2 cellular contexts compared by ENCODE assay signal in the genomic region with DNA sequence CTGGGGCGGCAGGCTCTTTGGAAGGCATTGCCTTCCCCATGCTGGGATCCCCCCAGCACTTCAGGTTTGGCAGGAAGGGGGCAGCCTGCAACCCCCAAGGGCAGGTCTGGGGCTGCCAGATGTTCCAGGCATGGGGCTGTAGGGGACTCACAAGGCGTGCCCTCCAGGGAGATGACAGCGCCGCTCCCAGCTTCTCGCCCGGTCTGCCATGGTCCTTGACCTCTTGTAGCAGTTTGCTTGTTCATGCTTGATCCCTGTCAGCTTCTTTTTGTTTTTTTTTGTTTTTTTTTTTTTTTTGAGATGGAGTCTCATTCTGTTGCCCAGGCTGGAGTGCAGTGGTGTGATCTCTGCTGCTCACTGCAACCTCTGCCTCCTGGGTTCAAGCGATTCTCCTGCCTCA.
A peak's percentile ranks its signal among the peaks of the same experiment; 100 is the strongest.
TF ChIP-seq lines count a peak whose summit lies in the region.

No MANE protein-coding gene starts in this region.

TF ChIP-seq in HepG2, 621 proteins besides CTCF, POLR2A, EP300 and RAD21:
- TF ChIP-seq NR2F6 (IDR thresholded peaks at IDR 0.05) (peak; percentile 42), NR2F6 (CRISPR knock-in tag; IDR thresholded peaks at IDR 0.05) (no peak; the same call in 1 of the 2 replicates), FOXM1 (CRISPR knock-in tag; IDR thresholded peaks at IDR 0.05) (no peak), SOX13 (IDR thresholded peaks at IDR 0.05) (no peak), SOX13 (CRISPR knock-in tag; conservative IDR thresholded peaks at IDR 0.05 in 1 of 2, IDR thresholded peaks at IDR 0.05 in 1 of 2) (0 out of 4 replicates have a peak, but pooled peaks of 1 of the 2 experiments have one; percentile 26), SOX6 (IDR thresholded peaks at IDR 0.05) (no peak), SOX6 (CRISPR knock-in tag; IDR thresholded peaks at IDR 0.05) (peak; percentile 26; the same call in 1 of the 2 replicates), NR2F1 (CRISPR knock-in tag; IDR thresholded peaks at IDR 0.05) (0 out of 4 replicates have a peak, but pooled peaks of 1 of the 2 experiments have one; percentile 14)
- TF ChIP-seq, protein P1, sequence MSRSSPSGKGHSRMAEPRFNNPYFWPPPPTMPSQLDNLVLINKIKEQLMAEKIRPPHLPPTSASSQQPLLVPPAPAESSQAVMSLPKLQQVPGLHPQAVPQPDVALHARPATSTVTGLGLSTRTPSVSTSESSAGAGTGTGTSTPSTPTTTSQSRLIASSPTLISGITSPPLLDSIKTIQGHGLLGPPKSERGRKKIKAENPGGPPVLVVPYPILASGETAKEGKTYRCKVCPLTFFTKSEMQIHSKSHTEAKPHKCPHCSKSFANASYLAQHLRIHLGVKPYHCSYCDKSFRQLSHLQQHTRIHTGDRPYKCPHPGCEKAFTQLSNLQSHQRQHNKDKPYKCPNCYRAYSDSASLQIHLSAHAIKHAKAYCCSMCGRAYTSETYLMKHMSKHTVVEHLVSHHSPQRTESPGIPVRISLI (CRISPR knock-in tag; IDR thresholded peaks at IDR 0.05; ENCODE audit: borderline replicate concordance): peak; percentile 71; the same call in 1 of the 2 replicates
- TF ChIP-seq, protein P2, sequence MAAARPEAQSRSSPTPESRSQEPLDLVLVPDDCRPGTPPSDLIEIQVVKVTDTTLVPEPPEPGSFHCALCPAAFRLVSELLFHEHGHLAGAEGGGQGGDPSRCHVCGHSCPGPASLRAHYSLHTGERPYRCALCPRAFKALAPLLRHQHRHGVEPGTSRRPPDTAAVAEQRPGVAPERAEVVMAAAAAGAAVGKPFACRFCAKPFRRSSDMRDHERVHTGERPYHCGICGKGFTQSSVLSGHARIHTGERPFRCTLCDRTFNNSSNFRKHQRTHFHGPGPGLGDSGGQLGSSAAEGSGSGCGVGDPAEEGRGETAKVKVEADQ (CRISPR knock-in tag; IDR thresholded peaks at IDR 0.05; ENCODE audit: borderline replicate concordance): no peak

TF ChIP-seq in GM23338, 12 proteins besides CTCF, POLR2A, EP300 and RAD21:
- no peak for TF ChIP-seq JUNB (IDR thresholded peaks at IDR 0.05; ENCODE audit: unreplicated experiment)
- TF ChIP-seq EZH2phosphoT487 (IDR thresholded peaks at IDR 0.05; ENCODE audit: unreplicated experiment): no peak
- no peak for TF ChIP-seq NANOG (IDR thresholded peaks at IDR 0.05; ENCODE audit: borderline replicate concordance)
- TF ChIP-seq CREB1 (CRISPR knock-in tag; IDR thresholded peaks at IDR 0.05; ENCODE audit: low read depth): no peak
- TF ChIP-seq, protein P3, sequence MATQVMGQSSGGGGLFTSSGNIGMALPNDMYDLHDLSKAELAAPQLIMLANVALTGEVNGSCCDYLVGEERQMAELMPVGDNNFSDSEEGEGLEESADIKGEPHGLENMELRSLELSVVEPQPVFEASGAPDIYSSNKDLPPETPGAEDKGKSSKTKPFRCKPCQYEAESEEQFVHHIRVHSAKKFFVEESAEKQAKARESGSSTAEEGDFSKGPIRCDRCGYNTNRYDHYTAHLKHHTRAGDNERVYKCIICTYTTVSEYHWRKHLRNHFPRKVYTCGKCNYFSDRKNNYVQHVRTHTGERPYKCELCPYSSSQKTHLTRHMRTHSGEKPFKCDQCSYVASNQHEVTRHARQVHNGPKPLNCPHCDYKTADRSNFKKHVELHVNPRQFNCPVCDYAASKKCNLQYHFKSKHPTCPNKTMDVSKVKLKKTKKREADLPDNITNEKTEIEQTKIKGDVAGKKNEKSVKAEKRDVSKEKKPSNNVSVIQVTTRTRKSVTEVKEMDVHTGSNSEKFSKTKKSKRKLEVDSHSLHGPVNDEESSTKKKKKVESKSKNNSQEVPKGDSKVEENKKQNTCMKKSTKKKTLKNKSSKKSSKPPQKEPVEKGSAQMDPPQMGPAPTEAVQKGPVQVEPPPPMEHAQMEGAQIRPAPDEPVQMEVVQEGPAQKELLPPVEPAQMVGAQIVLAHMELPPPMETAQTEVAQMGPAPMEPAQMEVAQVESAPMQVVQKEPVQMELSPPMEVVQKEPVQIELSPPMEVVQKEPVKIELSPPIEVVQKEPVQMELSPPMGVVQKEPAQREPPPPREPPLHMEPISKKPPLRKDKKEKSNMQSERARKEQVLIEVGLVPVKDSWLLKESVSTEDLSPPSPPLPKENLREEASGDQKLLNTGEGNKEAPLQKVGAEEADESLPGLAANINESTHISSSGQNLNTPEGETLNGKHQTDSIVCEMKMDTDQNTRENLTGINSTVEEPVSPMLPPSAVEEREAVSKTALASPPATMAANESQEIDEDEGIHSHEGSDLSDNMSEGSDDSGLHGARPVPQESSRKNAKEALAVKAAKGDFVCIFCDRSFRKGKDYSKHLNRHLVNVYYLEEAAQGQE (IDR thresholded peaks at IDR 0.05; ENCODE audit: unreplicated experiment): no peak
- TF ChIP-seq POLR2AphosphoS5 (IDR thresholded peaks at IDR 0.05; ENCODE audit: low read depth): no peak
- TF ChIP-seq, protein P4, sequence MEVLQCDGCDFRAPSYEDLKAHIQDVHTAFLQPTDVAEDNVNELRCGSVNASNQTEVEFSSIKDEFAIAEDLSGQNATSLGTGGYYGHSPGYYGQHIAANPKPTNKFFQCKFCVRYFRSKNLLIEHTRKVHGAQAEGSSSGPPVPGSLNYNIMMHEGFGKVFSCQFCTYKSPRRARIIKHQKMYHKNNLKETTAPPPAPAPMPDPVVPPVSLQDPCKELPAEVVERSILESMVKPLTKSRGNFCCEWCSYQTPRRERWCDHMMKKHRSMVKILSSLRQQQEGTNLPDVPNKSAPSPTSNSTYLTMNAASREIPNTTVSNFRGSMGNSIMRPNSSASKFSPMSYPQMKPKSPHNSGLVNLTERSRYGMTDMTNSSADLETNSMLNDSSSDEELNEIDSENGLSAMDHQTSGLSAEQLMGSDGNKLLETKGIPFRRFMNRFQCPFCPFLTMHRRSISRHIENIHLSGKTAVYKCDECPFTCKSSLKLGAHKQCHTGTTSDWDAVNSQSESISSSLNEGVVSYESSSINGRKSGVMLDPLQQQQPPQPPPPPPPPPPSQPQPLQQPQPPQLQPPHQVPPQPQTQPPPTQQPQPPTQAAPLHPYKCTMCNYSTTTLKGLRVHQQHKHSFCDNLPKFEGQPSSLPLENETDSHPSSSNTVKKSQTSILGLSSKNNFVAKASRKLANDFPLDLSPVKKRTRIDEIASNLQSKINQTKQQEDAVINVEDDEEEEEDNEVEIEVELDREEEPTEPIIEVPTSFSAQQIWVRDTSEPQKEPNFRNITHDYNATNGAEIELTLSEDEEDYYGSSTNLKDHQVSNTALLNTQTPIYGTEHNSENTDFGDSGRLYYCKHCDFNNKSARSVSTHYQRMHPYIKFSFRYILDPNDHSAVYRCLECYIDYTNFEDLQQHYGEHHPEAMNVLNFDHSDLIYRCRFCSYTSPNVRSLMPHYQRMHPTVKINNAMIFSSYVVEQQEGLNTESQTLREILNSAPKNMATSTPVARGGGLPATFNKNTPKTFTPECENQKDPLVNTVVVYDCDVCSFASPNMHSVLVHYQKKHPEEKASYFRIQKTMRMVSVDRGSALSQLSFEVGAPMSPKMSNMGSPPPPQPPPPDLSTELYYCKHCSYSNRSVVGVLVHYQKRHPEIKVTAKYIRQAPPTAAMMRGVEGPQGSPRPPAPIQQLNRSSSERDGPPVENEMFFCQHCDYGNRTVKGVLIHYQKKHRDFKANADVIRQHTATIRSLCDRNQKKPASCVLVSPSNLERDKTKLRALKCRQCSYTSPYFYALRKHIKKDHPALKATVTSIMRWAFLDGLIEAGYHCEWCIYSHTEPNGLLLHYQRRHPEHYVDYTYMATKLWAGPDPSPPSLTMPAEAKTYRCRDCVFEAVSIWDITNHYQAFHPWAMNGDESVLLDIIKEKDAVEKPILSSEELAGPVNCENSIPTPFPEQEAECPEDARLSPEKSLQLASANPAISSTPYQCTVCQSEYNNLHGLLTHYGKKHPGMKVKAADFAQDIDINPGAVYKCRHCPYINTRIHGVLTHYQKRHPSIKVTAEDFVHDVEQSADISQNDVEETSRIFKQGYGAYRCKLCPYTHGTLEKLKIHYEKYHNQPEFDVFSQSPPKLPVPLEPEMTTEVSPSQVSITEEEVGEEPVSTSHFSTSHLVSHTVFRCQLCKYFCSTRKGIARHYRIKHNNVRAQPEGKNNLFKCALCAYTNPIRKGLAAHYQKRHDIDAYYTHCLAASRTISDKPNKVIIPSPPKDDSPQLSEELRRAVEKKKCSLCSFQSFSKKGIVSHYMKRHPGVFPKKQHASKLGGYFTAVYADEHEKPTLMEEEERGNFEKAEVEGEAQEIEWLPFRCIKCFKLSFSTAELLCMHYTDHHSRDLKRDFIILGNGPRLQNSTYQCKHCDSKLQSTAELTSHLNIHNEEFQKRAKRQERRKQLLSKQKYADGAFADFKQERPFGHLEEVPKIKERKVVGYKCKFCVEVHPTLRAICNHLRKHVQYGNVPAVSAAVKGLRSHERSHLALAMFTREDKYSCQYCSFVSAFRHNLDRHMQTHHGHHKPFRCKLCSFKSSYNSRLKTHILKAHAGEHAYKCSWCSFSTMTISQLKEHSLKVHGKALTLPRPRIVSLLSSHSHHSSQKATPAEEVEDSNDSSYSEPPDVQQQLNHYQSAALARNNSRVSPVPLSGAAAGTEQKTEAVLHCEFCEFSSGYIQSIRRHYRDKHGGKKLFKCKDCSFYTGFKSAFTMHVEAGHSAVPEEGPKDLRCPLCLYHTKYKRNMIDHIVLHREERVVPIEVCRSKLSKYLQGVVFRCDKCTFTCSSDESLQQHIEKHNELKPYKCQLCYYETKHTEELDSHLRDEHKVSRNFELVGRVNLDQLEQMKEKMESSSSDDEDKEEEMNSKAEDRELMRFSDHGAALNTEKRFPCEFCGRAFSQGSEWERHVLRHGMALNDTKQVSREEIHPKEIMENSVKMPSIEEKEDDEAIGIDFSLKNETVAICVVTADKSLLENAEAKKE (CRISPR knock-in tag; IDR thresholded peaks at IDR 0.05): no peak
- TF ChIP-seq ZNF331 (CRISPR knock-in tag; IDR thresholded peaks at IDR 0.05; ENCODE audit: low read depth): no peak
- no peak for TF ChIP-seq ZNF114 (CRISPR knock-in tag; IDR thresholded peaks at IDR 0.05)
- no peak for TF ChIP-seq EZH2 (IDR thresholded peaks at IDR 0.05; ENCODE audit: low read depth, unreplicated experiment)
- no peak for TF ChIP-seq STAT1 (IDR thresholded peaks at IDR 0.05; ENCODE audit: unreplicated experiment)
- TF ChIP-seq, protein P5, sequence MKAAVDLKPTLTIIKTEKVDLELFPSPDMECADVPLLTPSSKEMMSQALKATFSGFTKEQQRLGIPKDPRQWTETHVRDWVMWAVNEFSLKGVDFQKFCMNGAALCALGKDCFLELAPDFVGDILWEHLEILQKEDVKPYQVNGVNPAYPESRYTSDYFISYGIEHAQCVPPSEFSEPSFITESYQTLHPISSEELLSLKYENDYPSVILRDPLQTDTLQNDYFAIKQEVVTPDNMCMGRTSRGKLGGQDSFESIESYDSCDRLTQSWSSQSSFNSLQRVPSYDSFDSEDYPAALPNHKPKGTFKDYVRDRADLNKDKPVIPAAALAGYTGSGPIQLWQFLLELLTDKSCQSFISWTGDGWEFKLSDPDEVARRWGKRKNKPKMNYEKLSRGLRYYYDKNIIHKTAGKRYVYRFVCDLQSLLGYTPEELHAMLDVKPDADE (IDR thresholded peaks at IDR 0.05): no peak
